ENCODE assay signal across 19 cellular contexts in the genomic region with DNA sequence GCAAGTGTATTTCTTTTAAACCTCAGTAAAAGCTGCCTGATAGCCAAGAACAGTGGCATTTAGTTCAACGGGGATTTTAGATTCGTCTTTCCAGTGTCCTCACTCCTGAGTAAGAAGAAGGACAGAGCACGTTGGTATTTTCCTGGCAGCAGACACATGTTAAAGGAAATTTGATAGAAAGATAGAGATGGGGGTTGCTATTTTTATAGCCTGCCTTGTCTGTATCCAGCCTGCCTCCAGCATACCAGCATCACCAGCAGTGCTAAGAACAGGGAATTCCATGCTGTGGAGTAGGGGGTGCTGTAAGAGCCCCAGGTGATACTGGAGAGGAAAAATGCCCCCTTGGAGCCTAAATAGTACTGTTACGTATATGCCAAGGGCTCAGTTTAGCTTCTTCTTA. TPM values are rescaled to one million over a fixed set of nuclear protein-coding genes. Genes with fewer than 3 reads are reported as not detected.
"Had no signal": no experiment of that assay in that cellular context is flagged by ENCODE, and none has a peak within 500 bp of the region (broad histone marks: within the 10 kb centered on the region; RNA-seq: fewer than 3 reads in every experiment).

No MANE protein-coding gene starts in this region.

- H3K36me3 Mint-ChIP-seq: activated naive CD8-positive, alpha-beta T cell; mesothelial cell of epicardium; naive B cell; type B pancreatic cell had no signal

- H3K27ac Mint-ChIP-seq: activated B cell treated with CpG ODN at 0.5 μM for 24 hours; activated CD8-positive, alpha-beta T cell treated with anti-CD3 and anti-CD28 coated beads for 36 hours; activated naive CD8-positive, alpha-beta T cell; mesothelial cell of epicardium; naive B cell; type B pancreatic cell had no signal

- H3K9me3 Mint-ChIP-seq: activated B cell treated with CpG ODN at 0.5 μM for 24 hours; activated CD8-positive, alpha-beta T cell treated with anti-CD3 and anti-CD28 coated beads for 36 hours; mesothelial cell of epicardium; naive B cell; type B pancreatic cell had no signal

- H3K4me3 ChIP-seq: colonic mucosa, lower lobe of right lung, pancreas, smooth muscle cell had no signal

- H3K27ac ChIP-seq: colonic mucosa, lower lobe of right lung, pancreas had no signal

- H3K27me3 Mint-ChIP-seq: activated B cell treated with CpG ODN at 0.5 μM for 24 hours; activated CD8-positive, alpha-beta T cell treated with anti-CD3 and anti-CD28 coated beads for 36 hours; activated naive CD8-positive, alpha-beta T cell; naive B cell; type B pancreatic cell had no signal

- H3K4me3 Mint-ChIP-seq: activated B cell treated with CpG ODN at 0.5 μM for 24 hours; activated CD8-positive, alpha-beta T cell treated with anti-CD3 and anti-CD28 coated beads for 36 hours; activated naive CD8-positive, alpha-beta T cell; mesothelial cell of epicardium; naive B cell; type B pancreatic cell had no signal

- H3K4me1 Mint-ChIP-seq: activated B cell treated with CpG ODN at 0.5 μM for 24 hours, naive B cell had no signal

- ATAC-seq: activated CD8-positive, alpha-beta T cell treated with anti-CD3 and anti-CD28 coated beads for 36 hours; lower lobe of right lung; pancreas; stimulated activated naive CD8-positive, alpha-beta T cell treated with anti-CD3 and anti-CD28 coated beads, Interleukin-15, Interleukin-2, amounts not matched to agents 100 U/mL and 50 U/mL, for 24 hours had no signal

- H3K4me1 ChIP-seq: colonic mucosa, lower lobe of right lung, pancreas had no signal

- H3K36me3 ChIP-seq: colonic mucosa, esophagus muscularis mucosa, lower lobe of right lung, pancreas had no signal

- H3K27me3 ChIP-seq: colonic mucosa, pancreas had no signal

- DNase-seq: activated B cell treated with CpG ODN at 0.5 μM for 24 hours; activated CD4-positive, alpha-beta T cell treated with anti-CD3 and anti-CD28 coated beads for 48 hours; activated CD8-positive, alpha-beta memory T cell treated with anti-CD3 and anti-CD28 coated beads, Interleukin-2, amount 50 U/mL, for 4 hours; activated CD8-positive, alpha-beta T cell treated with anti-CD3 and anti-CD28 coated beads for 36 hours; activated gamma-delta T cell treated with Interleukin-2 at 50 U/mL for 16 hours; amniotic stem cell; central memory CD4-positive, alpha-beta T cell; colonic mucosa; lower lobe of right lung; naive B cell; pancreas; retina; stimulated activated naive CD8-positive, alpha-beta T cell treated with anti-CD3 and anti-CD28 coated beads, Interleukin-15, Interleukin-2, amounts not matched to agents 100 U/mL and 50 U/mL, for 24 hours; T-helper 2 cell had no signal

- H3K9me3 ChIP-seq: colonic mucosa, esophagus muscularis mucosa, lower lobe of right lung, pancreas had no signal

- H3K4me2 ChIP-seq: smooth muscle cell had no signal

RNA-seq across cellular contexts. Expression of a gene that starts 1.1 kb away (rescaled TPM):
- total RNA-seq: activated B cell treated with CpG ODN at 0.5 μM for 24 hours; activated CD8-positive, alpha-beta T cell treated with anti-CD3 and anti-CD28 coated beads for 36 hours; lower lobe of right lung; mesothelial cell of epicardium; smooth muscle cell had no signal
- polyA plus RNA-seq: pancreas, smooth muscle cell had no signal

RNA-seq across cellular contexts. Expression of a gene that starts 50.2 kb away (rescaled TPM):
- total RNA-seq: esophagus muscularis mucosa, lower lobe of right lung, smooth muscle cell had no signal
- polyA plus RNA-seq: pancreas had no signal
